In genomic region chr1:150487763-150488115, GRCh38 we compare ENCODE assay signal across 8 cellular contexts. TPM values are rescaled to one million over a fixed set of nuclear protein-coding genes. Genes with fewer than 3 reads are reported as not detected.
A peak's percentile ranks its signal among the peaks of the same experiment; 100 is the strongest.
DNase-seq lines count a peak whose midpoint lies in the region; ATAC-seq and TF ChIP-seq lines count a peak whose summit lies in the region.

No MANE protein-coding gene starts in this region.

- peaks cover 0 to 6% of the 10 kb centered on the region in 2 donors for H3K4me1 ChIP-seq in ascending aorta

- H3K27ac ChIP-seq in ascending aorta, result peak overlapping the region; percentile 33 to 73

- intact Hi-C loops in ascending aorta (cut with DNase I), result loop anchor here (1.0 to 5.0 kb wide), 3 partner anchors 28 to 61 kb away; partner anchors contain the start of genes ADAMTSL4 and FALEC
- intact Hi-C loops in lower leg skin (cut with DNase I; ENCODE audit: low total_unique reads), result loop anchor here (10.0 kb wide), 1 partner anchor 507 kb away; no protein-coding TSS in a partner anchor

- no peaks in the 10 kb centered on the region for H3K27me3 ChIP-seq in ascending aorta

- H3K36me3 Mint-ChIP-seq in activated CD8-positive, alpha-beta memory T cell treated with anti-CD3 and anti-CD28 coated beads, Interleukin-2, amount 10 ng/mL, durations not matched to agents 7 days and 5 days, result peaks cover 21% of the 10 kb centered on the region
- H3K36me3 Mint-ChIP-seq in type B pancreatic cell, result peaks cover 8% of the 10 kb centered on the region

- TF ChIP-seq POLR2A in lower leg skin (IDR thresholded peaks at IDR 0.05), result no peak

- H3K4me3 ChIP-seq in ascending aorta, result peak overlapping the region; percentile 70 to 73
- peak overlapping the region; percentile 50 for H3K4me3 ChIP-seq in lower leg skin (ENCODE audit: low read depth, poor library complexity, severe bottlenecking)

- peaks cover 23% of the 10 kb centered on the region in 2 donors for H3K36me3 ChIP-seq in ascending aorta

- TF ChIP-seq CTCF in ascending aorta (IDR thresholded peaks at IDR 0.05), result no peak
- TF ChIP-seq CTCF in lower leg skin (IDR thresholded peaks at IDR 0.05), result no peak
- no peak for TF ChIP-seq CTCF in type B pancreatic cell (conservative IDR thresholded peaks at IDR 0.05)

- 2% methylated on average over 7 of the region's 7 CpGs for WGBS in lower leg skin, 2 donors

- H3K9me3 ChIP-seq in ascending aorta, result no peaks in the 10 kb centered on the region

- DNase-seq in activated CD8-positive, alpha-beta memory T cell treated with anti-CD3 and anti-CD28 coated beads, Interleukin-2, amount 10 ng/mL, durations not matched to agents 7 days and 5 days, result no peak
- DNase-seq in activated CD8-positive, alpha-beta memory T cell treated with anti-CD3 and anti-CD28 coated beads, Interleukin-2, amount 50 U/mL, for 4 hours, result no peak
- DNase-seq in ascending aorta (ENCODE audit: low spot score in 2 of 2) (no peak), lower leg skin (ENCODE audit: low spot score in 2 of 2) (no peak), type B pancreatic cell (ENCODE audit: extremely low spot score, unreplicated experiment) (no peak), dedifferentiated amniotic fluid mesenchymal stem cell (ENCODE audit: extremely low spot score) (no peak), HT-29 (ENCODE audit: low spot score) (no peak)

- peak overlapping the region; percentile 99 for H3K27ac Mint-ChIP-seq in activated CD8-positive, alpha-beta memory T cell treated with anti-CD3 and anti-CD28 coated beads, Interleukin-2, amount 10 ng/mL, durations not matched to agents 7 days and 5 days
- H3K27ac Mint-ChIP-seq in type B pancreatic cell, result peak overlapping the region; percentile 90

- peaks cover 22% of the 10 kb centered on the region for H3K4me1 Mint-ChIP-seq in activated CD8-positive, alpha-beta memory T cell treated with anti-CD3 and anti-CD28 coated beads, Interleukin-2, amount 10 ng/mL, durations not matched to agents 7 days and 5 days
- H3K4me1 Mint-ChIP-seq in type B pancreatic cell (ENCODE audit: unreplicated experiment), result peaks cover 15% of the 10 kb centered on the region

- ATAC-seq in activated CD8-positive, alpha-beta memory T cell treated with anti-CD3 and anti-CD28 coated beads, Interleukin-2, amount 10 ng/mL, durations not matched to agents 7 days and 5 days, result no peak
- ATAC-seq in HG03565 (IDR thresholded peaks at IDR 0.05; ENCODE audit: unreplicated experiment), result no peak

- peak overlapping the region; percentile 90 for H3K4me3 Mint-ChIP-seq in activated CD8-positive, alpha-beta memory T cell treated with anti-CD3 and anti-CD28 coated beads, Interleukin-2, amount 10 ng/mL, durations not matched to agents 7 days and 5 days
- peak overlapping the region; percentile 93 for H3K4me3 Mint-ChIP-seq in type B pancreatic cell

- CTCF ChIA-PET in activated CD8-positive, alpha-beta memory T cell treated with anti-CD3 and anti-CD28 coated beads, Interleukin-2, amount 10 ng/mL, durations not matched to agents 7 days and 5 days (lab: Charles Lee), result interaction anchor here (0.7 to 3.2 kb wide), 6 partner anchors 28 to 508 kb away, joined by 3 to 19 read pairs (median 3); partner anchors contain the start of genes FALEC, RPRD2 and SETDB1

- no peaks in the 10 kb centered on the region for H3K27me3 Mint-ChIP-seq in activated CD8-positive, alpha-beta memory T cell treated with anti-CD3 and anti-CD28 coated beads, Interleukin-2, amount 10 ng/mL, durations not matched to agents 7 days and 5 days
- no peaks in the 10 kb centered on the region for H3K27me3 Mint-ChIP-seq in type B pancreatic cell

- H3K9me3 Mint-ChIP-seq in activated CD8-positive, alpha-beta memory T cell treated with anti-CD3 and anti-CD28 coated beads, Interleukin-2, amount 10 ng/mL, durations not matched to agents 7 days and 5 days (ENCODE audit: low read depth), result no peaks in the 10 kb centered on the region
- no peaks in the 10 kb centered on the region for H3K9me3 Mint-ChIP-seq in type B pancreatic cell

RNA-seq across cellular contexts. Expression of gene TARS2, which starts 0.5 kb away (rescaled TPM):
- total RNA-seq in activated CD8-positive, alpha-beta memory T cell treated with anti-CD3 and anti-CD28 coated beads, Interleukin-2, amount 10 ng/mL, durations not matched to agents 7 days and 5 days, result 10 to 100 TPM; 51.0 to 51.8 TPM
- 10.9 TPM for total RNA-seq in ascending aorta
- total RNA-seq in lower leg skin, result 10 to 100 TPM in 3 of 4 donors, 1 to 10 TPM in 1; 9.7 to 25.1 (median 16.5) TPM
- 30.2 and 36.6 TPM in 2 replicates for total RNA-seq in type B pancreatic cell (ENCODE audit: low replicate concordance)
- total RNA-seq in HT-29 (2014; rRNA removed; shearing (Covaris generic)), result 19.8 and 37.7 TPM in 2 replicates

RNA-seq across cellular contexts. Expression of gene ECM1, which starts 20.2 kb away (rescaled TPM):
- total RNA-seq in activated CD8-positive, alpha-beta memory T cell treated with anti-CD3 and anti-CD28 coated beads, Interleukin-2, amount 10 ng/mL, durations not matched to agents 7 days and 5 days, result 1 to 10 TPM; 1.0 to 1.3 TPM
- total RNA-seq in ascending aorta (55.8 TPM), lower leg skin (100 to 1,000 TPM in 1 of 4 donors, 10 to 100 TPM in 3; 64.1 to 131 (median 86.2) TPM), type B pancreatic cell (ENCODE audit: low replicate concordance) (31.5 and 33.8 TPM in 2 replicates)
- total RNA-seq in HT-29 (2014; rRNA removed; shearing (Covaris generic)), result 3.2 and 7.4 TPM in 2 replicates

RNA-seq across cellular contexts. Expression of gene FALEC, which starts 27.8 kb away (rescaled TPM):
- total RNA-seq in activated CD8-positive, alpha-beta memory T cell treated with anti-CD3 and anti-CD28 coated beads, Interleukin-2, amount 10 ng/mL, durations not matched to agents 7 days and 5 days, result under 1 TPM in 1 of 2 experiments, not detected in 1; 0.59 TPM
- total RNA-seq in ascending aorta (not detected), lower leg skin (1 to 10 TPM in 1 of 4 donors, not detected in 3; 1.1 TPM), type B pancreatic cell (ENCODE audit: low replicate concordance) (0.55 and 0.80 TPM in 2 replicates)
- total RNA-seq in HT-29 (2014; rRNA removed; shearing (Covaris generic)), result not detected in 2 replicates
